In genomic region chr5:139341689-139342422, GRCh38 we compare ENCODE assay signal across 8 cellular contexts. TPM values are rescaled to one million over a fixed set of nuclear protein-coding genes. Genes with fewer than 3 reads are reported as not detected.
A peak's percentile ranks its signal among the peaks of the same experiment; 100 is the strongest.
DNase-seq lines count a peak whose midpoint lies in the region; ATAC-seq, FAIRE-seq and TF ChIP-seq lines count a peak whose summit lies in the region.

Gene PAIP2, plus strand, starts transcription at chr5:139341854. Its CDS starts 21,931 bp downstream, at chr5:139363785.

- intact Hi-C loops in adrenal gland (cut with DNase I), result loop anchor here in 1 of 2 donors (2.0 kb wide), 1 partner anchor 67 kb away; no protein-coding TSS in a partner anchor
- intact Hi-C loops in heart right ventricle (cut with DNase I), result loop anchor here in 6 of 10 donors (5.0 kb wide), 3 partner anchors 45 to 50 kb away; partner anchors contain the start of gene MATR3 (in 4 of the 6)
- intact Hi-C loops in posterior vena cava (cut with DNase I), result no loop called here
- intact Hi-C loops in upper lobe of right lung (cut with DNase I), result no loop called here

- DNase-seq in GM12892 (ENCODE audit: insufficient read length) (peak; percentile 77), NCI-H146 (lab: John Stamatoyannopoulos, UW) (peak; percentile 94), T-helper 1 cell (peak; percentile 95 to 97 (median 96)), adrenal gland (peak; percentile 97 to 99 (median 98)), heart right ventricle (peak; percentile 98), posterior vena cava (ENCODE audit: low spot score) (peak; percentile 99), upper lobe of right lung (peak; percentile 99)

- H3K4me3 ChIP-seq in adrenal gland (peak within 1 kb of the TSS; percentile 30 to 88 (median 61)), heart right ventricle (peak within 1 kb of the TSS; percentile 69 to 97 (median 84)), upper lobe of right lung (peak within 1 kb of the TSS; percentile 90)

- H3K27me3 ChIP-seq in adrenal gland (no peaks in the 10 kb centered on the region), heart right ventricle (no peaks in the 10 kb centered on the region), upper lobe of right lung (no peaks in the 10 kb centered on the region)

- peak; percentile 98 for FAIRE-seq in GM12892 (lab: Jason Lieb, UNC)

- WGBS in adrenal gland, 4 donors, result 0% methylated on average over 34 to 66 of the region's 66 CpGs
- WGBS in heart right ventricle, 2 donors, result 0% methylated on average over 62 to 66 of the region's 66 CpGs

- ATAC-seq in HG02852 (IDR thresholded peaks at IDR 0.05; ENCODE audit: unreplicated experiment), result peak; percentile 88
- ATAC-seq in heart right ventricle, result peak; percentile 97 to 99 (median 98)
- ATAC-seq in upper lobe of right lung, result peak; percentile 98

- H3K27ac ChIP-seq in adrenal gland, result peak within 1 kb of the TSS; percentile 90 to 98 (median 94)
- peak within 1 kb of the TSS; percentile 92 to 99 (median 98) for H3K27ac ChIP-seq in heart right ventricle
- peak within 1 kb of the TSS; percentile 96 for H3K27ac ChIP-seq in upper lobe of right lung

- peaks cover 8 to 39% of the 10 kb centered on the region in 2 donors for H3K4me1 ChIP-seq in adrenal gland (replicated peaks in 1 of 2)
- peaks cover 0 to 40% (median 31%) of the 10 kb centered on the region in 9 donors for H3K4me1 ChIP-seq in heart right ventricle
- H3K4me1 ChIP-seq in upper lobe of right lung, result peaks cover 21% of the 10 kb centered on the region

- H3K9me3 ChIP-seq in adrenal gland (replicated peaks in 1 of 3), result no peaks in the 10 kb centered on the region
- no peaks in the 10 kb centered on the region for H3K9me3 ChIP-seq in heart right ventricle
- H3K9me3 ChIP-seq in upper lobe of right lung, result no peaks in the 10 kb centered on the region

- H3K36me3 ChIP-seq in adrenal gland (replicated peaks in 1 of 2), result no peaks in the 10 kb centered on the region
- H3K36me3 ChIP-seq in heart right ventricle, result peaks cover 0 to 15% (median 0%) of the 10 kb centered on the region in 9 donors
- H3K36me3 ChIP-seq in upper lobe of right lung, result no peaks in the 10 kb centered on the region

- peak; percentile 83; the same call in 1 of the 2 replicates for TF ChIP-seq POLR2A in GM12892 (IDR thresholded peaks at IDR 0.05; ENCODE audit: low read depth, low read length)
- TF ChIP-seq POLR2A in adrenal gland (IDR thresholded peaks at IDR 0.05), result peak; percentile 92 to 97

- TF ChIP-seq CTCF in adrenal gland (IDR thresholded peaks at IDR 0.05) (peak; percentile 57 to 79 (median 72)), heart right ventricle (IDR thresholded peaks at IDR 0.05) (peak; percentile 43 to 93 (median 76)), upper lobe of right lung (IDR thresholded peaks at IDR 0.05) (peak; percentile 73)

RNA-seq across cellular contexts. Expression of gene PAIP2, which starts in this region (rescaled TPM):
- polyA plus RNA-seq in GM12892 (2012; ENCODE audit: missing spikeins), result 121 TPM
- total RNA-seq in adrenal gland, result 100 to 1,000 TPM; 127 to 198 (median 146) TPM
- 100 to 1,000 TPM in 1 of 3 donors, 10 to 100 TPM in 2; 75.7 to 318 (median 82.0) TPM for polyA plus RNA-seq in adrenal gland
- total RNA-seq in heart right ventricle, result 100 to 1,000 TPM; 126 to 173 (median 139) TPM
- polyA plus RNA-seq in heart right ventricle, result 100 to 1,000 TPM in 1 of 2 donors, 10 to 100 TPM in 1; 43.8 to 103 TPM
- 10 to 100 TPM; 67.6 to 75.4 TPM for total RNA-seq in posterior vena cava
- 70.0 TPM for total RNA-seq in upper lobe of right lung

Comparison
In these comparisons a context has a peak if more than half of its experiments do, and no peak if none do; other contexts are left out.
1. Peak in every context shown above with its lines: DNase-seq, ATAC-seq, H3K4me3 ChIP-seq and H3K27ac ChIP-seq.
2. intact Hi-C loops: an anchor here in heart right ventricle (5.0 kb wide); none called in posterior vena cava and upper lobe of right lung.